In genomic region chr20:48115511-48115910, GRCh38 we compare ENCODE assay signal across 22 cellular contexts.
"Had no signal": no experiment of that assay in that cellular context is flagged by ENCODE, and none has a peak within 500 bp of the region (broad histone marks: within the 10 kb centered on the region; RNA-seq: fewer than 3 reads in every experiment).

No MANE protein-coding gene starts in this region.

- H3K4me3 ChIP-seq: heart left ventricle, lower lobe of right lung, stomach, thoracic aorta, transverse colon had no signal

- DNase-seq: effector memory CD4-positive, alpha-beta T cell; heart left ventricle; hippocampal formation; islet precursor cell; lower lobe of right lung; naive B cell; nephron progenitor cell; small intestine; stimulated activated CD4-positive, alpha-beta T cell treated with anti-CD3 and anti-CD28 coated beads, Interleukin-12 subunit alpha, Interleukin-12 subunit beta, amount 100 ng/mL, for 4 hours; stimulated activated naive CD4-positive, alpha-beta T cell; stomach; substantia nigra; transverse colon had no signal

- H3K27ac ChIP-seq: heart left ventricle, lower lobe of right lung, neutrophil, stomach, thoracic aorta, transverse colon had no signal

- ATAC-seq: esophagus mucosa, heart left ventricle, left lobe of liver, lower lobe of right lung, sciatic nerve had no signal

- H3K9me3 ChIP-seq: heart left ventricle, lower lobe of right lung, neutrophil, stomach, thoracic aorta, transverse colon had no signal

- FAIRE-seq: endometrium, frontal cortex, small intestine, urothelium cell line had no signal

- H3K36me3 Mint-ChIP-seq: memory B cell, naive B cell had no signal

- H3K27me3 ChIP-seq: neutrophil, transverse colon had no signal

- H3K27ac Mint-ChIP-seq: memory B cell, naive B cell, nephron progenitor cell had no signal

- H3K9me3 Mint-ChIP-seq: memory B cell had no signal

- H3K4me3 Mint-ChIP-seq: memory B cell, naive B cell, nephron progenitor cell had no signal

- H3K4me1 ChIP-seq: heart left ventricle, lower lobe of right lung, stomach, transverse colon had no signal

- H3K36me3 ChIP-seq: heart left ventricle, lower lobe of right lung, neutrophil, stomach, thoracic aorta, transverse colon had no signal
